19 cellular contexts compared by ENCODE assay signal in the genomic region with DNA sequence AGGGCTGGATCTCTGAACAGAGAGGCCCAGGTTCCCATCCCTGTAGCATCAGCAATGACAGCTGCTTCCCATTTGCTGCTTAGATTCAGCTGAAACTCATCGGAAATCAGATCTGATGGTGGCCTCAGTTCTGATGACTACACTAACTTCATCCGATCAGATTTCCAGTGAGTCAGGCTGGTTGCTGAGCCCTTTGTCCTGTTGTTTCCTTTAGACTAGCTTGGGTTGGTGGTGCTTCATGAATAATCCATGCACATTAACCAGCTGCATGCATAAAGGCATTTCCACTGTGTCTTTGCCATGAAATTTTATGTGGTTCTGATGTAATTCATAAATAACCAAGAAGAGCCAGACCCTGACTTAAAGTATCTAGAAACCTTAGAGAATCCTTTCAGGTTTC.
DNase-seq lines count a peak whose midpoint lies in the region; ATAC-seq, FAIRE-seq and TF ChIP-seq lines count a peak whose summit lies in the region.
"Had no signal": no experiment of that assay in that cellular context is flagged by ENCODE, and none has a peak within 500 bp of the region (broad histone marks: within the 10 kb centered on the region; RNA-seq: fewer than 3 reads in every experiment).

No MANE protein-coding gene starts in this region.

- H3K36me3 Mint-ChIP-seq in astrocyte (ENCODE audit: low read depth, unreplicated experiment), result no peaks in the 10 kb centered on the region
- H3K36me3 Mint-ChIP-seq: activated naive CD4-positive, alpha-beta T cell treated with anti-CD3 and anti-CD28 coated beads, Interleukin-2, amount 50 U/mL, for 72 hours; natural killer cell had no signal

- H3K36me3 ChIP-seq in ACC112 (ENCODE audit: insufficient read depth, low read length) (no peaks in the 10 kb centered on the region), astrocyte (ENCODE audit: insufficient read depth, low read length) (no peaks in the 10 kb centered on the region)
- H3K36me3 ChIP-seq: left ventricle myocardium inferior, right atrium auricular region had no signal

- no peaks in the 10 kb centered on the region for H3K79me2 ChIP-seq in ACC112 (ENCODE audit: control insufficient read depth, insufficient read depth, low read length, unreplicated experiment)
- H3K79me2 ChIP-seq in astrocyte (ENCODE audit: insufficient read depth, low read length), result no peaks in the 10 kb centered on the region

- H3K27me3 ChIP-seq in ACC112 (ENCODE audit: insufficient read depth, low read length), result no peaks in the 10 kb centered on the region
- H3K27me3 ChIP-seq in astrocyte (ENCODE audit: insufficient read depth, low read length), result no peaks in the 10 kb centered on the region
- H3K27me3 ChIP-seq: right atrium auricular region had no signal

- H3K4me1 Mint-ChIP-seq in astrocyte (ENCODE audit: low read depth, unreplicated experiment), result peaks cover 2% of the 10 kb centered on the region
- H3K4me1 Mint-ChIP-seq: natural killer cell had no signal

- H3K9ac ChIP-seq in astrocyte (ENCODE audit: low read length), result no peak overlapping the region

- no peaks in the 10 kb centered on the region for H3K9me3 Mint-ChIP-seq in astrocyte (ENCODE audit: unreplicated experiment)
- H3K9me3 Mint-ChIP-seq: activated naive CD4-positive, alpha-beta T cell treated with anti-CD3 and anti-CD28 coated beads, Interleukin-2, amount 50 U/mL, for 72 hours; natural killer cell had no signal

- no peak for TF ChIP-seq CTCF in HFF-Myc (IDR thresholded peaks at IDR 0.05; ENCODE audit: low read depth, low read length, missing control alignments)
- no peak for TF ChIP-seq CTCF in astrocyte (IDR thresholded peaks at IDR 0.05; ENCODE audit: insufficient read depth, low read depth, low read length)
- no peak for TF ChIP-seq CTCF in foreskin fibroblast (IDR thresholded peaks at IDR 0.05; ENCODE audit: low read depth, low read length)

- H4K20me1 ChIP-seq in astrocyte (ENCODE audit: insufficient read depth, low read length), result no peaks in the 10 kb centered on the region

- H3K4me3 ChIP-seq in ACC112 (ENCODE audit: low read depth, low read length), result no peak overlapping the region
- no peak overlapping the region for H3K4me3 ChIP-seq in HFF-Myc (replicated peaks; ENCODE audit: low read depth, low read length)
- no peak overlapping the region for H3K4me3 ChIP-seq in astrocyte (ENCODE audit: insufficient read depth, low read depth, low read length)
- no peak overlapping the region for H3K4me3 ChIP-seq in foreskin fibroblast (ENCODE audit: low read depth in 1 of 2, low read length in 2 of 2)
- H3K4me3 ChIP-seq: left ventricle myocardium inferior, right atrium auricular region had no signal

- no peaks in the 10 kb centered on the region for H3K9me3 ChIP-seq in astrocyte (ENCODE audit: insufficient read depth, low read depth, low read length)
- H3K9me3 ChIP-seq: left ventricle myocardium inferior, right atrium auricular region had no signal

- no peaks in the 10 kb centered on the region for H3K27me3 Mint-ChIP-seq in astrocyte (ENCODE audit: low read depth, unreplicated experiment)

- no peak overlapping the region for H3K4me3 Mint-ChIP-seq in astrocyte (ENCODE audit: unreplicated experiment)
- H3K4me3 Mint-ChIP-seq: natural killer cell had no signal

- FAIRE-seq in astrocyte (lab: Jason Lieb, UNC), result peak; percentile 78
- FAIRE-seq: RCC 7860 had no signal

- no peak overlapping the region for H3K27ac Mint-ChIP-seq in astrocyte (ENCODE audit: unreplicated experiment)
- H3K27ac Mint-ChIP-seq: activated naive CD4-positive, alpha-beta T cell treated with anti-CD3 and anti-CD28 coated beads, Interleukin-2, amount 50 U/mL, for 72 hours; natural killer cell had no signal

- peak overlapping the region; percentile 74 for H3K27ac ChIP-seq in ACC112 (ENCODE audit: low read depth, low read length)
- H3K27ac ChIP-seq in astrocyte (ENCODE audit: low read depth, low read length), result peak overlapping the region; percentile 26
- H3K27ac ChIP-seq: epithelial cell of prostate, left ventricle myocardium inferior, right atrium auricular region had no signal

- H3K4me1 ChIP-seq in ACC112 (ENCODE audit: control insufficient read depth, insufficient read depth, low read length, unreplicated experiment), result peaks cover 27% of the 10 kb centered on the region
- H3K4me1 ChIP-seq in astrocyte (ENCODE audit: insufficient read depth, low read length), result peaks cover 10% of the 10 kb centered on the region
- H3K4me1 ChIP-seq: left ventricle myocardium inferior, right atrium auricular region had no signal

- no peak for ATAC-seq in stimulated activated naive CD8-positive, alpha-beta T cell treated with anti-CD3 and anti-CD28 coated beads, Interleukin-15, Interleukin-2, amounts not matched to agents 100 U/mL and 50 U/mL, for 24 hours
- no peak for ATAC-seq in activated CD4-positive, CD25-positive, alpha-beta regulatory T cell treated with anti-CD3 and anti-CD28 coated beads, Interleukin-2, amount 50 U/mL, for 24 hours
- ATAC-seq: activated naive CD4-positive, alpha-beta T cell treated with anti-CD3 and anti-CD28 coated beads, Interleukin-2, amount 50 U/mL, for 72 hours; natural killer cell had no signal

- H2AFZ ChIP-seq in ACC112 (ENCODE audit: low read length, unreplicated experiment) (no peak overlapping the region), astrocyte (ENCODE audit: low read depth, low read length) (no peak overlapping the region)

- DNase-seq in HFF-Myc (ENCODE audit: extremely low read depth, low read depth) (peak; percentile 97), astrocyte (ENCODE audit: low read depth) (peak; percentile 62), foreskin fibroblast (peak; percentile 98 to 99), NCI-H2081 (lab: John Stamatoyannopoulos, UW) (no peak), superior temporal gyrus (ENCODE audit: extremely low spot score) (no peak)
- DNase-seq in stimulated activated naive CD8-positive, alpha-beta T cell treated with anti-CD3 and anti-CD28 coated beads, Interleukin-15, Interleukin-2, amounts not matched to agents 100 U/mL and 50 U/mL, for 24 hours, result no peak
- DNase-seq: activated CD4-positive, alpha-beta T cell treated with anti-CD3 and anti-CD28 coated beads for 1 hour; activated CD8-positive, alpha-beta memory T cell treated with anti-CD3 and anti-CD28 coated beads, Interleukin-2, amount 50 U/mL, for 4 hours; left ventricle myocardium inferior; natural killer cell; NCI-H146; NCI-H524 treated with DMSO at 0.1 percent for 48 hours; stimulated activated CD4-positive, alpha-beta T cell treated with anti-CD3 and anti-CD28 coated beads, Interleukin-4, amount 100 ng/mL, for 1 hour had no signal

- peak overlapping the region; percentile 38 for H3K4me2 ChIP-seq in astrocyte (ENCODE audit: low read length)

Comparison
In these comparisons a context has a peak if more than half of its experiments do, and no peak if none do; other contexts are left out.
1. DNase-seq: peak in HFF-Myc (single experiment), astrocyte (single experiment) and foreskin fibroblast (2 of 2); none in NCI-H2081 (0 of 2), superior temporal gyrus (single experiment) and stimulated activated naive CD8-positive, alpha-beta T cell treated with anti-CD3 and anti-CD28 coated beads, Interleukin-15, Interleukin-2, amounts not matched to agents 100 U/mL and 50 U/mL, for 24 hours (single experiment).